In the genomic region with DNA sequence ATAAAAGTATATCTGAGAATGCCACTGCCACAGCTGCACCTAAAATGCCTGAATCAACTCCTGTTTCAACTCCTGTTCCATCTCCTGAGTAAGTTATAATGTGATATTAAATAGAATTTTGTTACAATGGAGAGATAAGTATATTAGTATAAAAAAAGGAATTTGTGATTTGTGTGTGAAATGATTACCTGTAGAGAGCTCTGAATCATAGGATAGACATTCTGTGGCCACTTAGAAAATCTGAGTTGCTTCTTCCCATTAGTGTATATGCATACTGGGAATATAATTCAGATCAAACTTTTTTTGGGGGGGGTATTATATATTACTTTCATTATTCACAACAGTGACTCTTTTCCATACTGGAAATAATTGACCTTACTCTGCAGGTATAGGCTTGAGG, we compare ENCODE assay signal across 29 cellular contexts. TPM values are rescaled to one million over a fixed set of nuclear protein-coding genes. Genes with fewer than 3 reads are reported as not detected.
A peak's percentile ranks its signal among the peaks of the same experiment; 100 is the strongest.
DNase-seq lines count a peak whose midpoint lies in the region; FAIRE-seq and TF ChIP-seq lines count a peak whose summit lies in the region.
"Had no signal": no experiment of that assay in that cellular context is flagged by ENCODE, and none has a peak within 500 bp of the region (broad histone marks: within the 10 kb centered on the region; RNA-seq: fewer than 3 reads in every experiment).

No MANE protein-coding gene starts in this region.

- H3K9ac ChIP-seq in GM23248, result peak overlapping the region; percentile 37
- H3K9ac ChIP-seq: KMS-11 had no signal

- peak; percentile 2 for FAIRE-seq in RCC 7860 (lab: Jason Lieb, UNC)

- peaks cover 41% of the 10 kb centered on the region for H3K36me3 Mint-ChIP-seq in osteocyte (ENCODE audit: unreplicated experiment)

- H3K4me1 Mint-ChIP-seq in osteocyte (ENCODE audit: unreplicated experiment), result peaks cover 31% of the 10 kb centered on the region

- peaks cover 73% of the 10 kb centered on the region for H3K4me1 ChIP-seq in GM23248 (ENCODE audit: insufficient read depth)
- H3K4me1 ChIP-seq: psoas muscle, SJCRH30 had no signal

- no peaks in the 10 kb centered on the region for H3K9me3 Mint-ChIP-seq in osteocyte (ENCODE audit: unreplicated experiment)
- H3K9me3 Mint-ChIP-seq: activated naive CD4-positive, alpha-beta T cell treated with anti-CD3 and anti-CD28 coated beads, Interleukin-2, amount 50 U/mL, for 72 hours; activated T-helper 17 cell treated with anti-CD3 and anti-CD28 coated beads, Interleukin-2, amount 50 U/mL, for 72 hours; stimulated activated effector memory CD8-positive, alpha-beta T cell treated with anti-CD3 and anti-CD28 coated beads, Interleukin-12 subunit alpha, Interleukin-12 subunit beta, amount 100 ng/mL, for 72 hours had no signal

- peaks cover 13% of the 10 kb centered on the region for H3K36me3 ChIP-seq in GM23248 (ENCODE audit: low read depth)

- H3K27me3 ChIP-seq in GM23248 (replicated peaks; ENCODE audit: insufficient read depth), result no peaks in the 10 kb centered on the region
- H3K27me3 ChIP-seq: cardiac muscle cell, neutrophil, sigmoid colon, SJCRH30, transverse colon had no signal

- in situ Hi-C loops in GM23248 (cut with MboI), result no loop called here

- peak overlapping the region; percentile 45 for H3K27ac Mint-ChIP-seq in osteocyte (ENCODE audit: unreplicated experiment)
- H3K27ac Mint-ChIP-seq: activated naive CD4-positive, alpha-beta T cell treated with anti-CD3 and anti-CD28 coated beads, Interleukin-2, amount 50 U/mL, for 72 hours; activated T-helper 17 cell treated with anti-CD3 and anti-CD28 coated beads, Interleukin-2, amount 50 U/mL, for 72 hours; stimulated activated effector memory CD8-positive, alpha-beta T cell treated with anti-CD3 and anti-CD28 coated beads, Interleukin-12 subunit alpha, Interleukin-12 subunit beta, amount 100 ng/mL, for 72 hours had no signal

- DNase-seq in GM23248, result peak; percentile 12
- DNase-seq in RCC 7860 (ENCODE audit: low spot score), result no peak
- peak; percentile 47 for DNase-seq in epithelial cell of esophagus (ENCODE audit: low read depth)
- DNase-seq in osteocyte (ENCODE audit: extremely low spot score, unreplicated experiment), result no peak
- no peak for DNase-seq in NOMO-1 treated with dmso at 0.1 percent for 144 hours (lab: John Stamatoyannopoulos, UW; ENCODE audit: unreplicated experiment)
- DNase-seq in NCI-H524 treated with DMSO at 0.1 percent for 48 hours (lab: John Stamatoyannopoulos, UW), result no peak
- DNase-seq in COR-L47 (lab: John Stamatoyannopoulos, UW), result no peak
- DNase-seq: activated CD4-positive, alpha-beta T cell treated with anti-CD3 and anti-CD28 coated beads for 4 hours; Caco-2; cortex of kidney; effector memory CD4-positive, alpha-beta T cell; islet precursor cell; naive thymus-derived CD4-positive, alpha-beta T cell; NCI-H1417; NCI-H2029; NCI-H345; psoas muscle; sigmoid colon; SJCRH30; T1000; transverse colon had no signal

- peak overlapping the region; percentile 44 for H3K4me2 ChIP-seq in GM23248 (ENCODE audit: unreplicated experiment)
- H3K4me2 ChIP-seq: KMS-11 had no signal

- H3K9me2 ChIP-seq in GM23248 (ENCODE audit: insufficient read depth), result no peaks in the 10 kb centered on the region

- H2AFZ ChIP-seq in GM23248, result no peak overlapping the region

- TF ChIP-seq CTCF in epithelial cell of esophagus (IDR thresholded peaks at IDR 0.05; ENCODE audit: insufficient read depth, low read depth, low read length, missing control alignments) (no peak), osteocyte (IDR thresholded peaks at IDR 0.05) (no peak)

- peaks cover 41% of the 10 kb centered on the region for H3K79me2 ChIP-seq in GM23248 (ENCODE audit: insufficient read depth)

- H4K20me1 ChIP-seq in GM23248 (ENCODE audit: insufficient read depth), result no peaks in the 10 kb centered on the region

- H3K27me3 Mint-ChIP-seq in osteocyte (ENCODE audit: unreplicated experiment), result no peaks in the 10 kb centered on the region
- H3K27me3 Mint-ChIP-seq: activated T-helper 17 cell treated with anti-CD3 and anti-CD28 coated beads, Interleukin-2, amount 50 U/mL, for 72 hours; naive thymus-derived CD4-positive, alpha-beta T cell had no signal

- H3K27ac ChIP-seq in GM23248, result peak overlapping the region; percentile 68
- H3K27ac ChIP-seq: C4-2B, cardiac muscle cell, KMS-11, neutrophil, psoas muscle, sigmoid colon, SJCRH30, transverse colon, VCaP had no signal

- no peaks in the 10 kb centered on the region for H3K9me3 ChIP-seq in GM23248 (ENCODE audit: low read depth)
- H3K9me3 ChIP-seq: Caco-2, neutrophil, psoas muscle, sigmoid colon, SJCRH30, transverse colon had no signal

- H3F3A ChIP-seq in GM23248 (ENCODE audit: insufficient read depth), result peaks cover 70% of the 10 kb centered on the region

- H3K4me3 ChIP-seq in GM23248 (no peak overlapping the region), epithelial cell of esophagus (ENCODE audit: low read length) (no peak overlapping the region)
- H3K4me3 ChIP-seq: cardiac muscle cell, psoas muscle, sigmoid colon, SJCRH30, transverse colon had no signal

- H3K4me3 Mint-ChIP-seq in osteocyte (ENCODE audit: unreplicated experiment), result no peak overlapping the region
- H3K4me3 Mint-ChIP-seq: activated T-helper 17 cell treated with anti-CD3 and anti-CD28 coated beads, Interleukin-2, amount 50 U/mL, for 72 hours; naive thymus-derived CD4-positive, alpha-beta T cell; stimulated activated effector memory CD8-positive, alpha-beta T cell treated with anti-CD3 and anti-CD28 coated beads, Interleukin-12 subunit alpha, Interleukin-12 subunit beta, amount 100 ng/mL, for 72 hours had no signal

RNA-seq across cellular contexts. Expression of gene SUCO, which starts 52.9 kb away (rescaled TPM):
- total RNA-seq in GM23248 (2014; rRNA removed; shearing (Covaris generic)), result 21.1 and 24.3 TPM in 2 replicates
- polyA plus RNA-seq in GM23248 (2016; fragmentation: Nextera tagmentation; extraction: Ambion mirVana), result 12.4 and 12.9 TPM in 2 replicates
- 30.4 and 30.7 TPM in 2 replicates for total RNA-seq in osteocyte

Comparison
In these comparisons a context has a peak if more than half of its experiments do, and no peak if none do; other contexts are left out.
1. DNase-seq: peak in GM23248 (single experiment) and epithelial cell of esophagus (single experiment); none in RCC 7860 (single experiment), osteocyte (single experiment), NOMO-1 treated with dmso at 0.1 percent for 144 hours (single experiment), NCI-H524 treated with DMSO at 0.1 percent for 48 hours (single experiment) and COR-L47 (single experiment).